In the genomic region with DNA sequence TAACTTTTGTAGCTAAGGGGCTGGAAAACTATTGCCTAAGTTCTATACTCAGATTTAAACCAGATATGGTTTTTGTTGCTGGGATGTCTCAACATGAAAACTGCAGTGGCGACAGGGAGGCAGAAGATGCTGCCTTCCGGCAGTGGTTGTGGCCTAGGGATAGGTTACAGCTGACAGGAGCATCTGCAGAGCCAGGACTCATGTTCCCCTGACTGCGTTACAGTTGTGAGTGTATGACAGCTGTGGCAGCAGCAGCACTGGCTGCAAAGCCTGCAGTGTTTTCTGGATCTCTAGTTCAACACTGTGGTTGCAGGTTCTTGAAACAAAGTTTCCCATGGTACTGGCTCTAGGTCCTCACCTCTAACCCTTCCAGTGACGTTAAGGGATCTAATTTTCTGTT, we compare ENCODE assay signal across 30 cellular contexts.
"Had no signal": no experiment of that assay in that cellular context is flagged by ENCODE, and none has a peak within 500 bp of the region (broad histone marks: within the 10 kb centered on the region; RNA-seq: fewer than 3 reads in every experiment).

No MANE protein-coding gene starts in this region.

- H3K27ac ChIP-seq: ascending aorta, breast epithelium, cardiac muscle cell, colonic mucosa, epithelial cell of prostate, esophagus squamous epithelium, gastroesophageal sphincter, heart right ventricle, hepatocyte had no signal

- H3K9me3 ChIP-seq: breast epithelium, colonic mucosa, esophagus squamous epithelium, gastroesophageal sphincter had no signal

- DNase-seq: activated CD4-positive, alpha-beta memory T cell treated with anti-CD3 and anti-CD28 coated beads, Interleukin-2, amount 10 ng/mL, durations not matched to agents 7 days and 5 days; activated CD4-positive, alpha-beta T cell treated with anti-CD3 and anti-CD28 coated beads for 1 hour; activated CD4-positive, alpha-beta T cell treated with anti-CD3 and anti-CD28 coated beads for 4 hours; activated CD4-positive, alpha-beta T cell treated with anti-CD3 and anti-CD28 coated beads, Interleukin-2, amount 10 ng/mL, durations not matched to agents 7 days and 5 days; activated CD4-positive, alpha-beta T cell treated with anti-CD3 and anti-CD28 coated beads, Interleukin-2, amount 50 U/mL, for 4 hours; activated CD8-positive, alpha-beta memory T cell treated with anti-CD3 and anti-CD28 coated beads, Interleukin-2, amount 50 U/mL, for 48 hours; activated gamma-delta T cell; activated naive CD4-positive, alpha-beta T cell; activated naive CD4-positive, alpha-beta T cell treated with anti-CD3 and anti-CD28 coated beads, Interleukin-2, amount 10 ng/mL, durations not matched to agents 7 days and 5 days; activated naive CD8-positive, alpha-beta T cell treated with anti-CD3 and anti-CD28 coated beads, Interleukin-2, amount 10 ng/mL, durations not matched to agents 7 days and 5 days; activated T-cell treated with anti-CD3 and anti-CD28 coated beads for 4 hours; activated T-cell treated with anti-CD3 and anti-CD28 coated beads, Interleukin-2, amount 50 U/mL, for 24 hours; activated T-cell treated with anti-CD3 and anti-CD28 coated beads, Interleukin-2, amount 50 U/mL, for 72 hours; central memory CD4-positive, alpha-beta T cell; cerebellar nuclear complex; colonic mucosa; effector CD8-positive, alpha-beta T cell; esophagus squamous epithelium; foreskin melanocyte; heart right ventricle had no signal

- H3K4me1 ChIP-seq: ascending aorta, breast epithelium, colonic mucosa, esophagus squamous epithelium, gastroesophageal sphincter, heart right ventricle had no signal

- H3K4me3 Mint-ChIP-seq: activated CD4-positive, alpha-beta memory T cell treated with anti-CD3 and anti-CD28 coated beads, Interleukin-2, amount 10 ng/mL, durations not matched to agents 7 days and 5 days; activated CD4-positive, alpha-beta T cell treated with anti-CD3 and anti-CD28 coated beads, Interleukin-2, amount 10 ng/mL, durations not matched to agents 7 days and 5 days; activated naive CD4-positive, alpha-beta T cell treated with anti-CD3 and anti-CD28 coated beads, Interleukin-2, amount 10 ng/mL, durations not matched to agents 7 days and 5 days; activated naive CD8-positive, alpha-beta T cell treated with anti-CD3 and anti-CD28 coated beads, Interleukin-2, amount 10 ng/mL, durations not matched to agents 7 days and 5 days; activated T-cell treated with anti-CD3 and anti-CD28 coated beads, Interleukin-2, amount 50 U/mL, for 24 hours; activated T-cell treated with anti-CD3 and anti-CD28 coated beads, Interleukin-2, amount 50 U/mL, for 72 hours; brain had no signal

- H3K9me3 Mint-ChIP-seq: activated CD4-positive, alpha-beta memory T cell treated with anti-CD3 and anti-CD28 coated beads, Interleukin-2, amount 10 ng/mL, durations not matched to agents 7 days and 5 days; activated naive CD8-positive, alpha-beta T cell treated with anti-CD3 and anti-CD28 coated beads, Interleukin-2, amount 10 ng/mL, durations not matched to agents 7 days and 5 days had no signal

- H3K4me3 ChIP-seq: ascending aorta, breast epithelium, cardiac muscle cell, colonic mucosa, esophagus squamous epithelium, gastroesophageal sphincter, heart right ventricle, hepatocyte had no signal

- H3K27me3 Mint-ChIP-seq: activated CD4-positive, alpha-beta memory T cell treated with anti-CD3 and anti-CD28 coated beads, Interleukin-2, amount 10 ng/mL, durations not matched to agents 7 days and 5 days; activated CD4-positive, alpha-beta T cell treated with anti-CD3 and anti-CD28 coated beads, Interleukin-2, amount 10 ng/mL, durations not matched to agents 7 days and 5 days; activated naive CD4-positive, alpha-beta T cell treated with anti-CD3 and anti-CD28 coated beads, Interleukin-2, amount 10 ng/mL, durations not matched to agents 7 days and 5 days; activated naive CD8-positive, alpha-beta T cell treated with anti-CD3 and anti-CD28 coated beads, Interleukin-2, amount 10 ng/mL, durations not matched to agents 7 days and 5 days; activated T-cell treated with anti-CD3 and anti-CD28 coated beads, Interleukin-2, amount 50 U/mL, for 24 hours; brain had no signal

- H3K27me3 ChIP-seq: ascending aorta, breast epithelium, cardiac muscle cell, colonic mucosa, esophagus squamous epithelium, gastroesophageal sphincter, heart right ventricle, hepatocyte had no signal

- H3K36me3 Mint-ChIP-seq: activated naive CD4-positive, alpha-beta T cell treated with anti-CD3 and anti-CD28 coated beads, Interleukin-2, amount 10 ng/mL, durations not matched to agents 7 days and 5 days; activated naive CD4-positive, alpha-beta T cell treated with anti-CD3 and anti-CD28 coated beads, Interleukin-2, amount 50 U/mL, for 72 hours; activated naive CD8-positive, alpha-beta T cell treated with anti-CD3 and anti-CD28 coated beads, Interleukin-2, amount 10 ng/mL, durations not matched to agents 7 days and 5 days; brain had no signal

- FAIRE-seq: endometrium, endothelial cell of umbilical vein had no signal

- H3K4me1 Mint-ChIP-seq: activated CD4-positive, alpha-beta memory T cell treated with anti-CD3 and anti-CD28 coated beads, Interleukin-2, amount 10 ng/mL, durations not matched to agents 7 days and 5 days; activated CD4-positive, alpha-beta T cell treated with anti-CD3 and anti-CD28 coated beads, Interleukin-2, amount 10 ng/mL, durations not matched to agents 7 days and 5 days; activated naive CD4-positive, alpha-beta T cell treated with anti-CD3 and anti-CD28 coated beads, Interleukin-2, amount 10 ng/mL, durations not matched to agents 7 days and 5 days; activated naive CD8-positive, alpha-beta T cell treated with anti-CD3 and anti-CD28 coated beads, Interleukin-2, amount 10 ng/mL, durations not matched to agents 7 days and 5 days had no signal

- H3K36me3 ChIP-seq: ascending aorta, breast epithelium, cardiac muscle cell, colonic mucosa, esophagus squamous epithelium, gastroesophageal sphincter, heart right ventricle had no signal

- H3K27ac Mint-ChIP-seq: activated CD4-positive, alpha-beta memory T cell treated with anti-CD3 and anti-CD28 coated beads, Interleukin-2, amount 10 ng/mL, durations not matched to agents 7 days and 5 days; activated CD4-positive, alpha-beta T cell treated with anti-CD3 and anti-CD28 coated beads, Interleukin-2, amount 10 ng/mL, durations not matched to agents 7 days and 5 days; activated naive CD4-positive, alpha-beta T cell treated with anti-CD3 and anti-CD28 coated beads, Interleukin-2, amount 10 ng/mL, durations not matched to agents 7 days and 5 days; activated naive CD4-positive, alpha-beta T cell treated with anti-CD3 and anti-CD28 coated beads, Interleukin-2, amount 50 U/mL, for 72 hours; activated naive CD8-positive, alpha-beta T cell treated with anti-CD3 and anti-CD28 coated beads, Interleukin-2, amount 10 ng/mL, durations not matched to agents 7 days and 5 days; activated T-cell treated with anti-CD3 and anti-CD28 coated beads, Interleukin-2, amount 50 U/mL, for 24 hours; activated T-cell treated with anti-CD3 and anti-CD28 coated beads, Interleukin-2, amount 50 U/mL, for 72 hours; brain had no signal
